14 cellular contexts compared by ENCODE assay signal in the genomic region with DNA sequence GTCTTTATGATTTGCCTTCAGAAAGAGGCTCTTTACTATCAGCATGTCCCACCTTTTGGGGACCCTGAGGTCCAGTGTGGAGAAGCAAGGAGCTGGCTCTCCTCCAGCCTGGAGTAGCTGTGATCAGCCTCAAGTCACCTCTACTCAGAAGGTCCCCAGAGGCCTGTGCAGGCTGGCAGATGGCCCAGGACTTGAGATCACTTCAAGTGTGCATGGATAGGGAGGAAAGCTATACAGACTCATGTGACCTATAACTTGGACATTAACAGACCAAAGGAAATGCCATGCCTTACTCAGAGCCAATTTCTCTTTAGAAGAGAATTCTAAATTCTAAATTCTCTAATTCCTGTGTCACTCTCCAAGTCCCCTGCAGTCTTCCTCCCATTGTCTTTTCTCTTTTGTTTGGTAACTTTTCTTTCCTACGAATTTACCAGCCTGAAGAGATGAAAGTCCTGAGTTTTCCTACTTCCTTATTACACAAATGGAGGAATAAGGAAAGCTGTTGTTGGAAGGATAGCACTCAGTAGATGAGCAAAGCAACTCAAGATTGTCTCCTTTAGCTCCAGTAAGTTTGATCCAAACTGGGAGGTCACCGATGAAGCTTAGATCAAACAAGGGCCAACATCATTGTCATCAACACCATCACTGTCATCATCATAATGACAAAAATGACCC.
DNase-seq lines count a peak whose midpoint lies in the region; FAIRE-seq and TF ChIP-seq lines count a peak whose summit lies in the region.
"Had no signal": no experiment of that assay in that cellular context is flagged by ENCODE, and none has a peak within 500 bp of the region (broad histone marks: within the 10 kb centered on the region; RNA-seq: fewer than 3 reads in every experiment).

No MANE protein-coding gene starts in this region.

- no peak overlapping the region for H3K9ac ChIP-seq in kidney (ENCODE audit: low read length in 2 of 2)

- H3K27ac ChIP-seq in kidney (ENCODE audit: low read depth in 2 of 2, low read length in 2 of 2) (no peak overlapping the region), uterus (peak overlapping the region; percentile 42 to 62), sigmoid colon (no peak overlapping the region)

- H3K27me3 ChIP-seq in uterus (no peaks in the 10 kb centered on the region), sigmoid colon (no peaks in the 10 kb centered on the region)

- H3K4me3 ChIP-seq in kidney (ENCODE audit: low read length in 2 of 2) (no peak overlapping the region), uterus (no peak overlapping the region), sigmoid colon (no peak overlapping the region)
- H3K4me3 ChIP-seq: HAP-1 had no signal

- WGBS in sigmoid colon, 2 donors = 51 to 69% methylated on average over 2 of the region's 2 CpGs

- TF ChIP-seq CTCF in kidney (IDR thresholded peaks at IDR 0.05; ENCODE audit: borderline replicate concordance, extremely low read depth, insufficient read depth) = no peak
- TF ChIP-seq CTCF in uterus (IDR thresholded peaks at IDR 0.05) = no peak
- no peak for TF ChIP-seq CTCF in sigmoid colon (IDR thresholded peaks at IDR 0.05)

- H3K36me3 ChIP-seq in kidney (ENCODE audit: control insufficient read depth in 1 of 2, insufficient read depth in 2 of 2, low read length in 2 of 2) (no peaks in the 10 kb centered on the region), uterus (no peaks in the 10 kb centered on the region), sigmoid colon (no peaks in the 10 kb centered on the region)
- H3K36me3 ChIP-seq: HAP-1 had no signal

- H3K4me1 ChIP-seq in kidney (ENCODE audit: control insufficient read depth in 1 of 2, insufficient read depth in 1 of 2, low read depth in 1 of 2, low read length in 2 of 2) (peaks cover 5 to 8% of the 10 kb centered on the region in 2 donors), uterus (peaks cover 0 to 4% of the 10 kb centered on the region in 2 donors), sigmoid colon (peaks cover 0 to 15% (median 8%) of the 10 kb centered on the region in 4 donors)
- H3K4me1 ChIP-seq: HAP-1 had no signal

- no peak for TF ChIP-seq EP300 in sigmoid colon (IDR thresholded peaks at IDR 0.05)

- intact Hi-C loops in kidney (cut with DNase I) = no loop called here
- intact Hi-C loops in uterus (cut with DNase I; ENCODE audit: low total_unique reads) = no loop called here
- intact Hi-C loops in sigmoid colon (cut with DNase I) = no loop called here

- DNase-seq in NCI-H187 (lab: John Stamatoyannopoulos, UW) (peak; percentile 51 to 53), NCI-H187 treated with DMSO at 0.1 percent for 48 hours (lab: John Stamatoyannopoulos, UW) (no peak), astrocyte of the hippocampus (ENCODE audit: low read depth, low spot score) (peak; percentile 22), kidney (peak; percentile 83), uterus (no peak), sigmoid colon (no peak), GM12891 (ENCODE audit: insufficient read length, low spot score) (no peak), putamen (ENCODE audit: low spot score) (no peak)
- DNase-seq: ACHN; activated CD8-positive, alpha-beta memory T cell treated with anti-CD3 and anti-CD28 coated beads, Interleukin-2, amount 10 ng/mL, durations not matched to agents 7 days and 5 days; anterior cingulate cortex; NK-92 treated with Interleukin-12 subunit alpha and Interleukin-12 subunit beta, amount 100 ng/mL, for 24 hours; trophoblast cell had no signal

- TF ChIP-seq POLR2A in uterus (IDR thresholded peaks at IDR 0.05) = no peak
- no peak for TF ChIP-seq POLR2A in sigmoid colon (IDR thresholded peaks at IDR 0.05)
- no peak for TF ChIP-seq POLR2A in GM12891 (IDR thresholded peaks at IDR 0.05; ENCODE audit: low read depth, low read length)

- FAIRE-seq in kidney (lab: Jason Lieb, UNC) (no peak), GM12891 (lab: Jason Lieb, UNC) (no peak)

- H3K9me3 ChIP-seq in kidney (ENCODE audit: control insufficient read depth in 1 of 2, low read length in 2 of 2) (no peaks in the 10 kb centered on the region), uterus (no peaks in the 10 kb centered on the region), sigmoid colon (no peaks in the 10 kb centered on the region)
- H3K9me3 ChIP-seq: HAP-1 had no signal

TF ChIP-seq in GM12891, 5 proteins besides CTCF, POLR2A, EP300 and RAD21:
- TF ChIP-seq PAX5 (IDR thresholded peaks at IDR 0.05; ENCODE audit: insufficient read depth, low read length, severe bottlenecking) = no peak
TF ChIP-seq in GM12891: peak in this region for 0.

Comparison
In these comparisons a context has a peak if more than half of its experiments do, and no peak if none do; other contexts are left out.
1. DNase-seq: peak in NCI-H187 (2 of 2), astrocyte of the hippocampus (single experiment) and kidney (single experiment); none in NCI-H187 treated with DMSO at 0.1 percent for 48 hours (single experiment), uterus (0 of 2), sigmoid colon (single experiment), GM12891 (single experiment) and putamen (single experiment).
2. H3K27ac ChIP-seq: peak in uterus (2 of 2); none in kidney (0 of 2) and sigmoid colon (0 of 4).